Comparison of ENCODE assay signal across 20 cellular contexts in genomic region chr4:183388777-183389176, GRCh38.
"Had no signal": no experiment of that assay in that cellular context is flagged by ENCODE, and none has a peak within 500 bp of the region (broad histone marks: within the 10 kb centered on the region; RNA-seq: fewer than 3 reads in every experiment).

No MANE protein-coding gene starts in this region.

- H3K27ac ChIP-seq: SJSA1 had no signal

- H3K9ac ChIP-seq: SK-N-SH had no signal

- H3K4me3 ChIP-seq: SJSA1 had no signal

- H3K4me1 Mint-ChIP-seq: IgD-negative memory B cell had no signal

- DNase-seq: KBM-7, MV-4-11, NCI-H1048, NCI-H1436 treated with DMSO at 0.1 percent for 48 hours, NCI-H1694, NCI-H187 treated with DMSO at 0.1 percent for 48 hours, NCI-H2029 treated with DMSO at 0.1 percent for 48 hours, NCI-H2107, NCI-H2227 treated with DMSO at 0.1 percent for 48 hours, NCI-H524, NCI-H526 treated with DMSO at 0.1 percent for 48 hours, NCI-H774, Right ventricle myocardium superior, RPMI8226, SIG-M5, SK-N-SH had no signal

- H3K27ac Mint-ChIP-seq: IgD-negative memory B cell had no signal

- H3K36me3 ChIP-seq: SJSA1 had no signal

- H3K4me2 ChIP-seq: SK-N-SH had no signal

- FAIRE-seq: HTR-8/SVneo, RCC 7860 had no signal

- H3K4me1 ChIP-seq: SJSA1 had no signal

- H3K4me3 Mint-ChIP-seq: IgD-negative memory B cell had no signal

- H3K9me3 ChIP-seq: SK-N-SH had no signal
